9 cellular contexts compared by ENCODE assay signal in genomic region chr5:14449052-14449661, GRCh38.
DNase-seq lines count a peak whose midpoint lies in the region; ATAC-seq and TF ChIP-seq lines count a peak whose summit lies in the region.
"Had no signal": no experiment of that assay in that cellular context is flagged by ENCODE, and none has a peak within 500 bp of the region (broad histone marks: within the 10 kb centered on the region; RNA-seq: fewer than 3 reads in every experiment).

No MANE protein-coding gene starts in this region.

- H3K9me3 ChIP-seq in BLaER1: peaks cover 8% of the 10 kb centered on the region
- no peaks in the 10 kb centered on the region for H3K9me3 ChIP-seq in prostate gland
- no peaks in the 10 kb centered on the region for H3K9me3 ChIP-seq in Caco-2
- H3K9me3 ChIP-seq: body of pancreas had no signal

- H3K36me3 ChIP-seq in BLaER1: peaks cover 64% of the 10 kb centered on the region
- no peaks in the 10 kb centered on the region for H3K36me3 ChIP-seq in prostate gland
- 0 out of 2 replicates have a peak, but pooled peaks cover 2% of the 10 kb centered on the region for H3K36me3 ChIP-seq in Caco-2 (ENCODE audit: control insufficient read depth, insufficient read depth, low read length)

- peak overlapping the region; percentile 48; the same call in 1 of the 2 replicates for H3K27ac ChIP-seq in BLaER1
- peak overlapping the region; percentile 29 to 47 for H3K27ac ChIP-seq in prostate gland

- no peaks in the 10 kb centered on the region for H3K36me3 Mint-ChIP-seq in activated naive CD4-positive, alpha-beta T cell treated with anti-CD3 and anti-CD28 coated beads, Interleukin-2, amount 50 U/mL, for 72 hours
- H3K36me3 Mint-ChIP-seq in Caco-2 (ENCODE audit: insufficient read depth, unreplicated experiment): peaks cover 16% of the 10 kb centered on the region

- DNase-seq in RPMI7951 (ENCODE audit: low read depth): peak; percentile 98
- peak; percentile 99 for DNase-seq in fibroblast of mammary gland (ENCODE audit: low read depth)
- DNase-seq in prostate gland (ENCODE audit: low spot score): no peak
- no peak for DNase-seq in erythroblast (lab: John Stamatoyannopoulos, UW)
- no peak for DNase-seq in activated naive CD4-positive, alpha-beta T cell treated with anti-CD3 and anti-CD28 coated beads, Interleukin-2, amount 50 U/mL, for 72 hours (ENCODE audit: low spot score in 2 of 2)
- DNase-seq in Caco-2: no peak
- no peak for DNase-seq in stimulated activated naive CD4-positive, alpha-beta T cell treated with Interleukin-2 at 50 U/mL for 16 hours (lab: John Stamatoyannopoulos, UW)

- 48% methylated on average over 16 of the region's 16 CpGs for WGBS in prostate gland

- CTCF ChIA-PET in Caco-2 (lab: Charles Lee): no interaction called here

- H3K4me3 Mint-ChIP-seq in Caco-2 (ENCODE audit: unreplicated experiment): no peak overlapping the region

- H3K4me1 ChIP-seq in BLaER1 (peaks cover 32% of the 10 kb centered on the region), prostate gland (replicated peaks) (peaks cover 5% of the 10 kb centered on the region), Caco-2 (no peaks in the 10 kb centered on the region)
- H3K4me1 ChIP-seq: body of pancreas had no signal

- H3K27ac Mint-ChIP-seq in activated naive CD4-positive, alpha-beta T cell treated with anti-CD3 and anti-CD28 coated beads, Interleukin-2, amount 50 U/mL, for 72 hours: no peak overlapping the region
- no peak overlapping the region for H3K27ac Mint-ChIP-seq in Caco-2 (ENCODE audit: unreplicated experiment)

- no peak for TF ChIP-seq POLR2A in prostate gland (IDR thresholded peaks at IDR 0.05)
- no peak for TF ChIP-seq POLR2A in erythroblast (IDR thresholded peaks at IDR 0.05; ENCODE audit: low read length)

- TF ChIP-seq CTCF in fibroblast of mammary gland (conservative IDR thresholded peaks at IDR 0.05; ENCODE audit: control insufficient read depth, insufficient read depth, low read depth, low read length) (no peak), prostate gland (IDR thresholded peaks at IDR 0.05) (no peak), Caco-2 (IDR thresholded peaks at IDR 0.05; ENCODE audit: insufficient read depth in 1 of 2, low read depth in 1 of 2, low read length in 1 of 2, severe bottlenecking in 1 of 2, unreplicated experiment in 1 of 2) (no peak)

- no peaks in the 10 kb centered on the region for H3K9me3 Mint-ChIP-seq in activated naive CD4-positive, alpha-beta T cell treated with anti-CD3 and anti-CD28 coated beads, Interleukin-2, amount 50 U/mL, for 72 hours
- H3K9me3 Mint-ChIP-seq in Caco-2 (ENCODE audit: unreplicated experiment): no peaks in the 10 kb centered on the region

- H3K4me1 Mint-ChIP-seq in Caco-2 (ENCODE audit: low read depth, unreplicated experiment): no peaks in the 10 kb centered on the region

- H3K27me3 Mint-ChIP-seq in Caco-2 (ENCODE audit: insufficient read depth, unreplicated experiment): no peaks in the 10 kb centered on the region

- POLR2A ChIA-PET in Caco-2 (lab: Charles Lee): no interaction called here

- intact Hi-C loops in prostate gland (cut with DNase I) (no loop called here), Caco-2 (cut with micrococcal nuclease; ENCODE audit: unreplicated experiment) (no loop called here)

- H4K20me1 ChIP-seq in BLaER1: peaks cover 27% of the 10 kb centered on the region

- no peaks in the 10 kb centered on the region for H3K27me3 ChIP-seq in BLaER1
- no peaks in the 10 kb centered on the region for H3K27me3 ChIP-seq in prostate gland (replicated peaks; ENCODE audit: insufficient read depth)
- H3K27me3 ChIP-seq in Caco-2 (replicated peaks; ENCODE audit: control insufficient read depth, insufficient read depth, low read length): no peaks in the 10 kb centered on the region
- H3K27me3 ChIP-seq: body of pancreas had no signal

- H3K4me2 ChIP-seq in BLaER1: peak overlapping the region; percentile 54

- no TSS peak for BruUV-seq in Caco-2 (replicated peaks; lab: Mats Ljungman, UMichigan)

- no peak overlapping the region for H3K9ac ChIP-seq in BLaER1

- ATAC-seq in activated naive CD4-positive, alpha-beta T cell treated with anti-CD3 and anti-CD28 coated beads, Interleukin-2, amount 50 U/mL, for 72 hours: no peak

- H3K4me3 ChIP-seq in BLaER1 (no peak overlapping the region), fibroblast of mammary gland (ENCODE audit: control insufficient read depth, low read depth, low read length) (no peak overlapping the region), prostate gland (no peak overlapping the region), Caco-2 (ENCODE audit: low read depth, low read length) (no peak overlapping the region)
- H3K4me3 ChIP-seq: body of pancreas had no signal

Comparison
In these comparisons a context has a peak if more than half of its experiments do, and no peak if none do; other contexts are left out.
1. DNase-seq: peak in RPMI7951 (single experiment) and fibroblast of mammary gland (single experiment); none in prostate gland (single experiment), erythroblast (0 of 2), activated naive CD4-positive, alpha-beta T cell treated with anti-CD3 and anti-CD28 coated beads, Interleukin-2, amount 50 U/mL, for 72 hours (0 of 2), Caco-2 (0 of 2) and stimulated activated naive CD4-positive, alpha-beta T cell treated with Interleukin-2 at 50 U/mL for 16 hours (single experiment).